ENCODE assay signal across 6 cellular contexts in genomic region chr2:178267660-178268059, GRCh38.
"Had no signal": no experiment of that assay in that cellular context is flagged by ENCODE, and none has a peak within 500 bp of the region (broad histone marks: within the 10 kb centered on the region; RNA-seq: fewer than 3 reads in every experiment).

No MANE protein-coding gene starts in this region.

- DNase-seq: GOT3, H7, KBM-7 had no signal

- H2AFZ ChIP-seq: GM23248 had no signal

- H3K9ac ChIP-seq: GM23248 had no signal

- ATAC-seq: HCT116 had no signal

- H3K36me3 ChIP-seq: HAP-1 had no signal

- H3K4me3 ChIP-seq: GM23248, HAP-1 had no signal

- H3K27ac ChIP-seq: GM23248 had no signal

- H3K9me3 ChIP-seq: HAP-1 had no signal
